Comparison of ENCODE assay signal across 17 cellular contexts in the genomic region with DNA sequence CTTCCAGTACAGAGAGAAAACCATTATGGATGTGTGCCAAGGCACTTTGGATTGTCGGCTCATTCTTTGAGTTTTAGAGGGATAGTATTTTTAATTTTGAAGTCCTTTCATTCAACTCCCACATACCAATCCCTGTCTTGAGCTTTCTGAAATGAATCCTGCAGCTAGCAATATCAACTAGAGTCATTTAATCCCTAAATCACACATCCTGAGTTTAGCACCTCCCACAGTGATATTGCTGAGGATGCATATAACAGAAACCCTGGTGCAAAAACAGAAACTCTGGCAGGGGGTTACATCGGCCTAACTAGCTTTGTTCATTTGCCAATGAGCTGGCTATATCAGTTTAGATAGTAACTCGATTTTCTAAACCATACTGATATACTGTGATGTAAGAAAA.
DNase-seq lines count a peak whose midpoint lies in the region; ATAC-seq, FAIRE-seq and TF ChIP-seq lines count a peak whose summit lies in the region.
"Had no signal": no experiment of that assay in that cellular context is flagged by ENCODE, and none has a peak within 500 bp of the region (broad histone marks: within the 10 kb centered on the region; RNA-seq: fewer than 3 reads in every experiment).

No MANE protein-coding gene starts in this region.

- H3K4me3 ChIP-seq in HepG2 (replicated peaks in 1 of 3; ENCODE audit: insufficient read depth in 1 of 3, low read depth in 2 of 3, low read length in 3 of 3) (no peak overlapping the region), right lobe of liver (no peak overlapping the region), small intestine (ENCODE audit: low read depth in 1 of 2, low read length in 2 of 2) (no peak overlapping the region)
- H3K4me3 ChIP-seq: GM23248, HAP-1 had no signal

- H2AFZ ChIP-seq in HepG2 (ENCODE audit: low read length) = no peak overlapping the region
- H2AFZ ChIP-seq: GM23248 had no signal

- ATAC-seq in HepG2 = no peak
- no peak for ATAC-seq in right lobe of liver

- H3K27me3 ChIP-seq in HepG2 (ENCODE audit: control insufficient read depth in 1 of 2, insufficient read depth in 2 of 2, low read length in 2 of 2) (no peaks in the 10 kb centered on the region), right lobe of liver (no peaks in the 10 kb centered on the region), small intestine (ENCODE audit: control insufficient read depth in 2 of 2, insufficient read depth in 2 of 2, low read length in 2 of 2) (no peaks in the 10 kb centered on the region)

- DNase-seq in HepG2 (ENCODE audit: low spot score) = no peak
- DNase-seq in right lobe of liver = no peak
- peak; percentile 63 for DNase-seq in NCI-H69 (lab: John Stamatoyannopoulos, UW)
- DNase-seq in amniotic epithelial cell (ENCODE audit: low read depth) = peak; percentile 7
- no peak for DNase-seq in SHP77 (lab: John Stamatoyannopoulos, UW)
- no peak for DNase-seq in small intestine
- no peak for DNase-seq in NCI-H1092 treated with DMSO at 0.1 percent for 48 hours (lab: John Stamatoyannopoulos, UW)
- DNase-seq: AML-193; Caco-2; CD4-positive, alpha-beta T cell; GDM1; GM23248 had no signal

- intact Hi-C loops in HepG2 (cut with micrococcal nuclease; ENCODE audit: unreplicated experiment) = loop anchor here (5.0 kb wide), 1 partner anchor 1974 kb away; no protein-coding TSS in a partner anchor
- intact Hi-C loops in right lobe of liver (cut with DNase I) = no loop called here

- H3K36me3 ChIP-seq in HepG2 (replicated peaks in 1 of 2; ENCODE audit: control insufficient read depth in 1 of 2, insufficient read depth in 2 of 2, low read length in 2 of 2) (no peaks in the 10 kb centered on the region), right lobe of liver (no peaks in the 10 kb centered on the region), small intestine (ENCODE audit: control insufficient read depth in 2 of 2, insufficient read depth in 2 of 2, low read length in 2 of 2) (no peaks in the 10 kb centered on the region)
- H3K36me3 ChIP-seq: HAP-1 had no signal

- CTCF ChIA-PET in HepG2 (lab: Yijun Ruan, JAX; ENCODE audit: low intra/inter-chr PET ratio, low total read pairs) = no interaction called here

- no peaks in the 10 kb centered on the region for H4K20me1 ChIP-seq in HepG2 (ENCODE audit: insufficient read depth, low read length)

- TF ChIP-seq POLR2A in HepG2 (IDR thresholded peaks at IDR 0.05; ENCODE audit: insufficient read depth in 1 of 2, low read depth in 2 of 2, low read length in 2 of 2) (no peak), right lobe of liver (IDR thresholded peaks at IDR 0.05) (no peak)

- H3K9me3 ChIP-seq in HepG2 (ENCODE audit: low read length) = no peaks in the 10 kb centered on the region
- H3K9me3 ChIP-seq in right lobe of liver = no peaks in the 10 kb centered on the region
- no peaks in the 10 kb centered on the region for H3K9me3 ChIP-seq in small intestine (ENCODE audit: control insufficient read depth, low read depth)
- H3K9me3 ChIP-seq: Caco-2, HAP-1 had no signal

- TF ChIP-seq EP300 in HepG2 (IDR thresholded peaks at IDR 0.05; ENCODE audit: low read depth in 2 of 2, low read length in 2 of 2) (no peak), HepG2 (CRISPR knock-in tag; IDR thresholded peaks at IDR 0.05; ENCODE audit: borderline replicate concordance) (no peak)

- FAIRE-seq in HepG2 (lab: Jason Lieb, UNC) (no peak), small intestine (lab: Jason Lieb, UNC) (no peak)
- FAIRE-seq: A204.1, GM12892, GM18507 had no signal

- TF ChIP-seq RAD21 in HepG2 (CRISPR knock-in tag; IDR thresholded peaks at IDR 0.05) = no peak

- no peak overlapping the region for H3K4me2 ChIP-seq in HepG2 (ENCODE audit: low read depth, low read length)

- in situ Hi-C loops in HepG2 (cut with HindIII; ENCODE audit: extremely low pct_ligation_motif_present, low pct_unique_long_range_greater_than_20kb) = no loop called here

- no peaks in the 10 kb centered on the region for H3K4me1 ChIP-seq in HepG2 (ENCODE audit: insufficient read depth, low read length)
- H3K4me1 ChIP-seq in right lobe of liver = peaks cover 0 to 15% (median 2%) of the 10 kb centered on the region in 4 donors
- no peaks in the 10 kb centered on the region for H3K4me1 ChIP-seq in small intestine (ENCODE audit: control insufficient read depth in 2 of 2, insufficient read depth in 1 of 2, low read depth in 1 of 2, low read length in 1 of 2)
- H3K4me1 ChIP-seq: Caco-2 had no signal

- no peak overlapping the region for H3K9ac ChIP-seq in HepG2 (ENCODE audit: insufficient read depth, low read depth, low read length)
- H3K9ac ChIP-seq: GM23248 had no signal

- no TSS peak for BruUV-seq in HepG2 (replicated peaks; lab: Mats Ljungman, UMichigan)

- H3K79me2 ChIP-seq in HepG2 (ENCODE audit: insufficient read depth, low read length) = no peaks in the 10 kb centered on the region

- WGBS in HepG2 (ENCODE audit: low lambda C conversion rate) = under 1% methylated on average over 3 of the region's 3 CpGs
- 50% methylated on average over 3 of the region's 3 CpGs for WGBS in right lobe of liver (ENCODE audit: insufficient coverage, low coverage, low lambda C conversion rate, missing lambda C conversion rate)
- 49 to 60% (median 52%) methylated on average over 3 of the region's 3 CpGs for WGBS in small intestine, 3 donors

- TF ChIP-seq CTCF in HepG2 (CRISPR knock-in tag; IDR thresholded peaks at IDR 0.05) (no peak), right lobe of liver (IDR thresholded peaks at IDR 0.05) (no peak)

- POLR2A ChIA-PET in HepG2 (lab: Yijun Ruan, JAX) = no interaction called here

- H3K27ac ChIP-seq in HepG2 (ENCODE audit: extremely low read length, insufficient read depth, low read length) = no peak overlapping the region
- no peak overlapping the region for H3K27ac ChIP-seq in right lobe of liver
- H3K27ac ChIP-seq in small intestine (ENCODE audit: low read depth in 1 of 2, low read length in 1 of 2) = no peak overlapping the region
- H3K27ac ChIP-seq: C4-2B, GM23248 had no signal

TF ChIP-seq in HepG2, 621 proteins besides CTCF, POLR2A, EP300 and RAD21:
- TF ChIP-seq MAFF (IDR thresholded peaks at IDR 0.05; ENCODE audit: low read depth, low read length) (peak; percentile 35; the same call in 1 of the 2 replicates), NRL (CRISPR knock-in tag; IDR thresholded peaks at IDR 0.05; ENCODE audit: borderline replicate concordance) (no peak), HOXA5 (CRISPR knock-in tag; IDR thresholded peaks at IDR 0.05) (no peak), CHD2 (IDR thresholded peaks at IDR 0.05; ENCODE audit: low read depth, low read length) (no peak), MAFK (conservative IDR thresholded peaks at IDR 0.05 in 1 of 2, IDR thresholded peaks at IDR 0.05 in 1 of 2; ENCODE audit: low read length in 2 of 2) (peak; percentile 46 to 61), SP4 (CRISPR knock-in tag; IDR thresholded peaks at IDR 0.05) (no peak), CREB1 (IDR thresholded peaks at IDR 0.05) (no peak), CREB1 (CRISPR knock-in tag; IDR thresholded peaks at IDR 0.05) (no peak), NFYB (CRISPR knock-in tag; IDR thresholded peaks at IDR 0.05) (no peak), FOSL1 (CRISPR knock-in tag; IDR thresholded peaks at IDR 0.05; ENCODE audit: borderline replicate concordance) (no peak)
- TF ChIP-seq, protein P1, sequence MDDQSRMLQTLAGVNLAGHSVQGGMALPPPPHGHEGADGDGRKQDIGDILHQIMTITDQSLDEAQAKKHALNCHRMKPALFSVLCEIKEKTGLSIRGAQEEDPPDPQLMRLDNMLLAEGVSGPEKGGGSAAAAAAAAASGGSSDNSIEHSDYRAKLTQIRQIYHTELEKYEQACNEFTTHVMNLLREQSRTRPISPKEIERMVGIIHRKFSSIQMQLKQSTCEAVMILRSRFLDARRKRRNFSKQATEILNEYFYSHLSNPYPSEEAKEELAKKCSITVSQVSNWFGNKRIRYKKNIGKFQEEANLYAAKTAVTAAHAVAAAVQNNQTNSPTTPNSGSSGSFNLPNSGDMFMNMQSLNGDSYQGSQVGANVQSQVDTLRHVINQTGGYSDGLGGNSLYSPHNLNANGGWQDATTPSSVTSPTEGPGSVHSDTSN (CRISPR knock-in tag; IDR thresholded peaks at IDR 0.05; ENCODE audit: borderline replicate concordance) = no peak
- TF ChIP-seq, protein P2, sequence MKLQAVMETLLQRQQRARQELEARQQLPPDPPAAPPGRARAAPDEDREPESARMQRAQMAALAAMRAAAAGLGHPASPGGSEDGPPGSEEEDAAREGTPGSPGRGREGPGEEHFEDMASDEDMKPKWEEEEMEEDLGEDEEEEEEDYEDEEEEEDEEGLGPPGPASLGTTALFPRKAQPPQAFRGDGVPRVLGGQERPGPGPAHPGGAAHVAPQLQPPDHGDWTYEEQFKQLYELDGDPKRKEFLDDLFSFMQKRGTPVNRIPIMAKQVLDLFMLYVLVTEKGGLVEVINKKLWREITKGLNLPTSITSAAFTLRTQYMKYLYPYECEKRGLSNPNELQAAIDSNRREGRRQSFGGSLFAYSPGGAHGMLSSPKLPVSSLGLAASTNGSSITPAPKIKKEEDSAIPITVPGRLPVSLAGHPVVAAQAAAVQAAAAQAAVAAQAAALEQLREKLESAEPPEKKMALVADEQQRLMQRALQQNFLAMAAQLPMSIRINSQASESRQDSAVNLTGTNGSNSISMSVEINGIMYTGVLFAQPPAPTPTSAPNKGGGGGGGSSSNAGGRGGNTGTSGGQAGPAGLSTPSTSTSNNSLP (IDR thresholded peaks at IDR 0.05; ENCODE audit: low read depth, low read length) = no peak

Comparison
In these comparisons a context has a peak if more than half of its experiments do, and no peak if none do; other contexts are left out.
1. DNase-seq: peak in NCI-H69 (single experiment) and amniotic epithelial cell (single experiment); none in HepG2 (single experiment), right lobe of liver (0 of 3), SHP77 (0 of 2), small intestine (single experiment) and NCI-H1092 treated with DMSO at 0.1 percent for 48 hours (single experiment).